In the genomic region with DNA sequence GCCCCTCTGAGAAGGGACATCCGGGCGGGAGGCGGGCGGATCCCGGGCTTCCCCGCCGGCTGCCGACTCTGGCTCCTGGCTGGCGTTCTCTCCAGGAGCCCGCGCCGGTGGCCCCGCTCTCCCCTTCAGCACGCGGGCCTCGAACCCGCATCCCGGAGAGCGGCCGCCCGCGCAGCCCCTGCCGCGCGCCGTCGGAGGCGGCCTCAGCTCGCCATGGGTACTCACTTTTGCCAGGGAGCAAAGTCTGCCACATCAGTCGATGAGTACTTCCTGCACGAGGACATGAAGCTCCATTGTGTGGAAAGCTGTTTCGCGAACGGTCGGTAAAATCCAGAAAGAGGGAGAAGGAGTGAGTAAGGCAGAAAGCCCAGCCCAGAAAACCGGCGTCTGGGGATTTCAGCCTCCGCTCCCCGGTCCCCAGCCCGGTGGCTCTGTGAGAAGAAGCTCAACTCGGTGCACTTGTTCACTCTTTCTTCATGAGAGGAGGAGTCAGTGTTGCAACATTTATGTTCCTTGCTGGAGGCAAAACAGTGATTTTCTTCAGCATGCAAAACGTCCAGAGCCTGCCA, we compare ENCODE assay signal across 8 cellular contexts. TPM values are rescaled to one million over a fixed set of nuclear protein-coding genes. Genes with fewer than 3 reads are reported as not detected.
DNase-seq lines count a peak whose midpoint lies in the region; ATAC-seq and TF ChIP-seq lines count a peak whose summit lies in the region.

A gene (minus strand): TSS at position 445 of the 569 bp plus-strand sequence. CDS start 140,867 bp downstream, outside the sequence.

- no peaks in the 10 kb centered on the region for H3K36me3 Mint-ChIP-seq in activated CD8-positive, alpha-beta memory T cell treated with anti-CD3 and anti-CD28 coated beads, Interleukin-2, amount 10 ng/mL, durations not matched to agents 7 days and 5 days
- H3K36me3 Mint-ChIP-seq in osteocyte (ENCODE audit: unreplicated experiment): no peaks in the 10 kb centered on the region

- no peak within 1 kb of the TSS for H3K27ac Mint-ChIP-seq in activated CD8-positive, alpha-beta memory T cell treated with anti-CD3 and anti-CD28 coated beads, Interleukin-2, amount 10 ng/mL, durations not matched to agents 7 days and 5 days
- peak within 1 kb of the TSS; percentile 19 for H3K27ac Mint-ChIP-seq in osteocyte (ENCODE audit: unreplicated experiment)

- H3K4me1 Mint-ChIP-seq in activated CD8-positive, alpha-beta memory T cell treated with anti-CD3 and anti-CD28 coated beads, Interleukin-2, amount 10 ng/mL, durations not matched to agents 7 days and 5 days: peaks cover 10% of the 10 kb centered on the region
- peaks cover 13% of the 10 kb centered on the region for H3K4me1 Mint-ChIP-seq in osteocyte (ENCODE audit: unreplicated experiment)

- no peak for TF ChIP-seq CTCF in VCaP (conservative IDR thresholded peaks at IDR 0.05)
- TF ChIP-seq CTCF in osteocyte (IDR thresholded peaks at IDR 0.05): no peak

- peak within 1 kb of the TSS; percentile 76 for H3K27ac ChIP-seq in VCaP

- peaks cover 64% of the 10 kb centered on the region for H3K27me3 Mint-ChIP-seq in activated CD8-positive, alpha-beta memory T cell treated with anti-CD3 and anti-CD28 coated beads, Interleukin-2, amount 10 ng/mL, durations not matched to agents 7 days and 5 days
- H3K27me3 Mint-ChIP-seq in osteocyte (ENCODE audit: unreplicated experiment): peaks cover 53% of the 10 kb centered on the region

- H3K9me3 Mint-ChIP-seq in activated CD8-positive, alpha-beta memory T cell treated with anti-CD3 and anti-CD28 coated beads, Interleukin-2, amount 10 ng/mL, durations not matched to agents 7 days and 5 days (ENCODE audit: low read depth): no peaks in the 10 kb centered on the region
- H3K9me3 Mint-ChIP-seq in osteocyte (ENCODE audit: unreplicated experiment): no peaks in the 10 kb centered on the region

- no peak for DNase-seq in activated CD8-positive, alpha-beta memory T cell treated with anti-CD3 and anti-CD28 coated beads, Interleukin-2, amount 10 ng/mL, durations not matched to agents 7 days and 5 days
- DNase-seq in activated CD8-positive, alpha-beta memory T cell treated with anti-CD3 and anti-CD28 coated beads, Interleukin-2, amount 50 U/mL, for 4 hours: no peak
- DNase-seq in foreskin melanocyte (peak; percentile 24), osteocyte (ENCODE audit: extremely low spot score, unreplicated experiment) (no peak), OCI-M1 (lab: John Stamatoyannopoulos, UW) (no peak)

- CTCF ChIA-PET in activated CD8-positive, alpha-beta memory T cell treated with anti-CD3 and anti-CD28 coated beads, Interleukin-2, amount 10 ng/mL, durations not matched to agents 7 days and 5 days (lab: Charles Lee): no interaction called here

- H3K4me3 Mint-ChIP-seq in activated CD8-positive, alpha-beta memory T cell treated with anti-CD3 and anti-CD28 coated beads, Interleukin-2, amount 10 ng/mL, durations not matched to agents 7 days and 5 days: peak within 1 kb of the TSS; percentile 30
- H3K4me3 Mint-ChIP-seq in osteocyte (ENCODE audit: unreplicated experiment): peak within 1 kb of the TSS; percentile 62

- ATAC-seq in activated CD8-positive, alpha-beta memory T cell treated with anti-CD3 and anti-CD28 coated beads, Interleukin-2, amount 10 ng/mL, durations not matched to agents 7 days and 5 days: no peak
- ATAC-seq in HG03108 (IDR thresholded peaks at IDR 0.05; ENCODE audit: unreplicated experiment): peak; percentile 14
- no peak for ATAC-seq in HG02571 (IDR thresholded peaks at IDR 0.05; ENCODE audit: unreplicated experiment)

RNA-seq across cellular contexts. Expression of the gene that starts here (rescaled TPM):
- under 1 TPM in 1 of 2 experiments, not detected in 1; 0.14 TPM for total RNA-seq in activated CD8-positive, alpha-beta memory T cell treated with anti-CD3 and anti-CD28 coated beads, Interleukin-2, amount 10 ng/mL, durations not matched to agents 7 days and 5 days
- total RNA-seq in osteocyte: 0.08 and 0.30 TPM in 2 replicates
